In the genomic region with DNA sequence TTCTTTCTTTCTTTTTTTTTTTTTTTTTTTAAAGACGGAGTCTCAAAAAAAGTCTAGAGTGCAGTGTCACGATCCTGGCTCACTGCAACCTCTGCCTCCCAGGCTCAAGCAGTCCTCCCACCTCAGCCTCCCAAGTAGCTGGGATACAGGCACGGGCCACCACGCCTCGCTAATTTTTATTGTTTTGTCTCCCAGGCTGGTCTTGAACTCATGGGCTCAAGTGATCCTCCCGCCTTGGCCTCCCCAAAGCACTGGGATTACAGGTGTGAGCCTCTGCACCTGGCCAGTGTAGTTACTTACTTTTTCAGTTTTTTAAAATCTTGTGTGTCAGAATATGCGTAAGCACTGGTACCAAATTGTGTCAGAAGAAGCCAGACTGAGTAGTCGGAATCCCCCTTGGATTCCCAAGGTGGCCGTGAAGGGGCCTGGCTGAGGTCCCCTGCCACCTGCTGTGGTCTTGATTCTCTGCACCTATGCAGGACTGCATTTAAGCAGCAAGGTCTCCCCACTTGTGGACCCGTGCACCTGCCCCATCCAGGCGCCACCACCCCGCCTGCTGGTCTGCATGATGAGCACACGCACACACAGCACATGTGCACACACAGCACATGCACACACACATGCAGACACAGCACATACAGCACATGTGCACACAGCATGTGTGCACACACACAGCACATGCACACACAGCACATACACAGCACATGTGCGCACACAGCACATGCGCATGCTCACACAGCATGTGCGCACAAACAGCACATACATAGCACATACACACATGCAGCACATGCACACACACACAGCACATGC, we compare ENCODE assay signal across 1 cellular context.
TF ChIP-seq lines count a peak whose summit lies in the region.

No MANE protein-coding gene starts in this region.

TF ChIP-seq in GM12878, 131 proteins besides CTCF, POLR2A, EP300 and RAD21 (continued from another document and continues in another):
- TF ChIP-seq, protein P1, sequence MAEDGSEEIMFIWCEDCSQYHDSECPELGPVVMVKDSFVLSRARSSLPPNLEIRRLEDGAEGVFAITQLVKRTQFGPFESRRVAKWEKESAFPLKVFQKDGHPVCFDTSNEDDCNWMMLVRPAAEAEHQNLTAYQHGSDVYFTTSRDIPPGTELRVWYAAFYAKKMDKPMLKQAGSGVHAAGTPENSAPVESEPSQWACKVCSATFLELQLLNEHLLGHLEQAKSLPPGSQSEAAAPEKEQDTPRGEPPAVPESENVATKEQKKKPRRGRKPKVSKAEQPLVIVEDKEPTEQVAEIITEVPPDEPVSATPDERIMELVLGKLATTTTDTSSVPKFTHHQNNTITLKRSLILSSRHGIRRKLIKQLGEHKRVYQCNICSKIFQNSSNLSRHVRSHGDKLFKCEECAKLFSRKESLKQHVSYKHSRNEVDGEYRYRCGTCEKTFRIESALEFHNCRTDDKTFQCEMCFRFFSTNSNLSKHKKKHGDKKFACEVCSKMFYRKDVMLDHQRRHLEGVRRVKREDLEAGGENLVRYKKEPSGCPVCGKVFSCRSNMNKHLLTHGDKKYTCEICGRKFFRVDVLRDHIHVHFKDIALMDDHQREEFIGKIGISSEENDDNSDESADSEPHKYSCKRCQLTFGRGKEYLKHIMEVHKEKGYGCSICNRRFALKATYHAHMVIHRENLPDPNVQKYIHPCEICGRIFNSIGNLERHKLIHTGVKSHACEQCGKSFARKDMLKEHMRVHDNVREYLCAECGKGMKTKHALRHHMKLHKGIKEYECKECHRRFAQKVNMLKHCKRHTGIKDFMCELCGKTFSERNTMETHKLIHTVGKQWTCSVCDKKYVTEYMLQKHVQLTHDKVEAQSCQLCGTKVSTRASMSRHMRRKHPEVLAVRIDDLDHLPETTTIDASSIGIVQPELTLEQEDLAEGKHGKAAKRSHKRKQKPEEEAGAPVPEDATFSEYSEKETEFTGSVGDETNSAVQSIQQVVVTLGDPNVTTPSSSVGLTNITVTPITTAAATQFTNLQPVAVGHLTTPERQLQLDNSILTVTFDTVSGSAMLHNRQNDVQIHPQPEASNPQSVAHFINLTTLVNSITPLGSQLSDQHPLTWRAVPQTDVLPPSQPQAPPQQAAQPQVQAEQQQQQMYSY (CRISPR knock-in tag; IDR thresholded peaks at IDR 0.05): no peak
- TF ChIP-seq SUZ12 (IDR thresholded peaks at IDR 0.05; ENCODE audit: unreplicated experiment) (no peak), NR2F1 (conservative IDR thresholded peaks at IDR 0.05) (no peak), NR2C2 (IDR thresholded peaks at IDR 0.05; ENCODE audit: borderline replicate concordance, control insufficient read depth, insufficient read length, low read depth) (no peak), JUNB (IDR thresholded peaks at IDR 0.05) (peak; percentile 89), YY1 (IDR thresholded peaks at IDR 0.05; ENCODE audit: low read depth, low read length) (no peak), POLR2AphosphoS5 (IDR thresholded peaks at IDR 0.05; ENCODE audit: low read length) (no peak), SUPT20H (IDR thresholded peaks at IDR 0.05; ENCODE audit: borderline replicate concordance, control insufficient read depth, low read depth, low read length) (no peak), EED (IDR thresholded peaks at IDR 0.05; ENCODE audit: low read depth) (0 out of 2 replicates have a peak, but pooled peaks have one; percentile 32), NFIC (IDR thresholded peaks at IDR 0.05; ENCODE audit: low read depth, low read length) (peak; percentile 55; the same call in 1 of the 2 replicates), HCFC1 (IDR thresholded peaks at IDR 0.05; ENCODE audit: low read length) (no peak), HDAC2 (IDR thresholded peaks at IDR 0.05) (no peak), POU2F2 (IDR thresholded peaks at IDR 0.05; ENCODE audit: borderline replicate concordance, low read depth, low read length) (no peak), ZNF207 (IDR thresholded peaks at IDR 0.05; ENCODE audit: borderline replicate concordance) (no peak), SPI1 (IDR thresholded peaks at IDR 0.05; ENCODE audit: borderline replicate concordance, insufficient read depth, low read depth, low read length) (no peak), MYC (IDR thresholded peaks at IDR 0.05; ENCODE audit: insufficient read depth, insufficient read length, insufficient replicate concordance, low read length, severe bottlenecking) (no peak), CHD2 (IDR thresholded peaks at IDR 0.05; ENCODE audit: borderline replicate concordance, low read depth, low read length) (no peak), FOXM1 (IDR thresholded peaks at IDR 0.05; ENCODE audit: low read depth, low read length) (0 out of 2 replicates have a peak, but pooled peaks have one; percentile 31), GATAD2B (conservative IDR thresholded peaks at IDR 0.05; ENCODE audit: low read depth) (no peak; the same call in 1 of the 2 replicates), MYB (IDR thresholded peaks at IDR 0.05; ENCODE audit: borderline replicate concordance, low read depth, low read length) (no peak), BCL11A (IDR thresholded peaks at IDR 0.05; ENCODE audit: low read depth, low read length) (0 out of 2 replicates have a peak, but pooled peaks have one; percentile 7), DPF2 (IDR thresholded peaks at IDR 0.05) (no peak; the same call in 1 of the 2 replicates), KDM1A (IDR thresholded peaks at IDR 0.05; ENCODE audit: borderline replicate concordance) (no peak), MXI1 (IDR thresholded peaks at IDR 0.05; ENCODE audit: low read depth, low read length) (no peak), HDAC6 (IDR thresholded peaks at IDR 0.05; ENCODE audit: unreplicated experiment) (no peak), WRNIP1 (IDR thresholded peaks at IDR 0.05; ENCODE audit: borderline replicate concordance, low read depth, low read length) (no peak), MTA3 (IDR thresholded peaks at IDR 0.05; ENCODE audit: borderline replicate concordance, low read length) (no peak), ZZZ3 (IDR thresholded peaks at IDR 0.05; ENCODE audit: control insufficient read depth, insufficient read length, low read depth) (no peak)
- TF ChIP-seq, protein P2, sequence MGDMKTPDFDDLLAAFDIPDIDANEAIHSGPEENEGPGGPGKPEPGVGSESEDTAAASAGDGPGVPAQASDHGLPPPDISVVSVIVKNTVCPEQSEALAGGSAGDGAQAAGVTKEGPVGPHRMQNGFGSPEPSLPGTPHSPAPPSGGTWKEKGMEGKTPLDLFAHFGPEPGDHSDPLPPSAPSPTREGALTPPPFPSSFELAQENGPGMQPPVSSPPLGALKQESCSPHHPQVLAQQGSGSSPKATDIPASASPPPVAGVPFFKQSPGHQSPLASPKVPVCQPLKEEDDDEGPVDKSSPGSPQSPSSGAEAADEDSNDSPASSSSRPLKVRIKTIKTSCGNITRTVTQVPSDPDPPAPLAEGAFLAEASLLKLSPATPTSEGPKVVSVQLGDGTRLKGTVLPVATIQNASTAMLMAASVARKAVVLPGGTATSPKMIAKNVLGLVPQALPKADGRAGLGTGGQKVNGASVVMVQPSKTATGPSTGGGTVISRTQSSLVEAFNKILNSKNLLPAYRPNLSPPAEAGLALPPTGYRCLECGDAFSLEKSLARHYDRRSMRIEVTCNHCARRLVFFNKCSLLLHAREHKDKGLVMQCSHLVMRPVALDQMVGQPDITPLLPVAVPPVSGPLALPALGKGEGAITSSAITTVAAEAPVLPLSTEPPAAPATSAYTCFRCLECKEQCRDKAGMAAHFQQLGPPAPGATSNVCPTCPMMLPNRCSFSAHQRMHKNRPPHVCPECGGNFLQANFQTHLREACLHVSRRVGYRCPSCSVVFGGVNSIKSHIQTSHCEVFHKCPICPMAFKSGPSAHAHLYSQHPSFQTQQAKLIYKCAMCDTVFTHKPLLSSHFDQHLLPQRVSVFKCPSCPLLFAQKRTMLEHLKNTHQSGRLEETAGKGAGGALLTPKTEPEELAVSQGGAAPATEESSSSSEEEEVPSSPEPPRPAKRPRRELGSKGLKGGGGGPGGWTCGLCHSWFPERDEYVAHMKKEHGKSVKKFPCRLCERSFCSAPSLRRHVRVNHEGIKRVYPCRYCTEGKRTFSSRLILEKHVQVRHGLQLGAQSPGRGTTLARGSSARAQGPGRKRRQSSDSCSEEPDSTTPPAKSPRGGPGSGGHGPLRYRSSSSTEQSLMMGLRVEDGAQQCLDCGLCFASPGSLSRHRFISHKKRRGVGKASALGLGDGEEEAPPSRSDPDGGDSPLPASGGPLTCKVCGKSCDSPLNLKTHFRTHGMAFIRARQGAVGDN (IDR thresholded peaks at IDR 0.05): no peak
- TF ChIP-seq, protein P3, sequence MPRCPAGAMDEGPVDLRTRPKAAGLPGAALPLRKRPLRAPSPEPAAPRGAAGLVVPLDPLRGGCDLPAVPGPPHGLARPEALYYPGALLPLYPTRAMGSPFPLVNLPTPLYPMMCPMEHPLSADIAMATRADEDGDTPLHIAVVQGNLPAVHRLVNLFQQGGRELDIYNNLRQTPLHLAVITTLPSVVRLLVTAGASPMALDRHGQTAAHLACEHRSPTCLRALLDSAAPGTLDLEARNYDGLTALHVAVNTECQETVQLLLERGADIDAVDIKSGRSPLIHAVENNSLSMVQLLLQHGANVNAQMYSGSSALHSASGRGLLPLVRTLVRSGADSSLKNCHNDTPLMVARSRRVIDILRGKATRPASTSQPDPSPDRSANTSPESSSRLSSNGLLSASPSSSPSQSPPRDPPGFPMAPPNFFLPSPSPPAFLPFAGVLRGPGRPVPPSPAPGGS (IDR thresholded peaks at IDR 0.05; ENCODE audit: borderline replicate concordance, insufficient read depth, low read depth, low read length, poor library complexity, severe bottlenecking): peak; percentile 43
- TF ChIP-seq, protein P4, sequence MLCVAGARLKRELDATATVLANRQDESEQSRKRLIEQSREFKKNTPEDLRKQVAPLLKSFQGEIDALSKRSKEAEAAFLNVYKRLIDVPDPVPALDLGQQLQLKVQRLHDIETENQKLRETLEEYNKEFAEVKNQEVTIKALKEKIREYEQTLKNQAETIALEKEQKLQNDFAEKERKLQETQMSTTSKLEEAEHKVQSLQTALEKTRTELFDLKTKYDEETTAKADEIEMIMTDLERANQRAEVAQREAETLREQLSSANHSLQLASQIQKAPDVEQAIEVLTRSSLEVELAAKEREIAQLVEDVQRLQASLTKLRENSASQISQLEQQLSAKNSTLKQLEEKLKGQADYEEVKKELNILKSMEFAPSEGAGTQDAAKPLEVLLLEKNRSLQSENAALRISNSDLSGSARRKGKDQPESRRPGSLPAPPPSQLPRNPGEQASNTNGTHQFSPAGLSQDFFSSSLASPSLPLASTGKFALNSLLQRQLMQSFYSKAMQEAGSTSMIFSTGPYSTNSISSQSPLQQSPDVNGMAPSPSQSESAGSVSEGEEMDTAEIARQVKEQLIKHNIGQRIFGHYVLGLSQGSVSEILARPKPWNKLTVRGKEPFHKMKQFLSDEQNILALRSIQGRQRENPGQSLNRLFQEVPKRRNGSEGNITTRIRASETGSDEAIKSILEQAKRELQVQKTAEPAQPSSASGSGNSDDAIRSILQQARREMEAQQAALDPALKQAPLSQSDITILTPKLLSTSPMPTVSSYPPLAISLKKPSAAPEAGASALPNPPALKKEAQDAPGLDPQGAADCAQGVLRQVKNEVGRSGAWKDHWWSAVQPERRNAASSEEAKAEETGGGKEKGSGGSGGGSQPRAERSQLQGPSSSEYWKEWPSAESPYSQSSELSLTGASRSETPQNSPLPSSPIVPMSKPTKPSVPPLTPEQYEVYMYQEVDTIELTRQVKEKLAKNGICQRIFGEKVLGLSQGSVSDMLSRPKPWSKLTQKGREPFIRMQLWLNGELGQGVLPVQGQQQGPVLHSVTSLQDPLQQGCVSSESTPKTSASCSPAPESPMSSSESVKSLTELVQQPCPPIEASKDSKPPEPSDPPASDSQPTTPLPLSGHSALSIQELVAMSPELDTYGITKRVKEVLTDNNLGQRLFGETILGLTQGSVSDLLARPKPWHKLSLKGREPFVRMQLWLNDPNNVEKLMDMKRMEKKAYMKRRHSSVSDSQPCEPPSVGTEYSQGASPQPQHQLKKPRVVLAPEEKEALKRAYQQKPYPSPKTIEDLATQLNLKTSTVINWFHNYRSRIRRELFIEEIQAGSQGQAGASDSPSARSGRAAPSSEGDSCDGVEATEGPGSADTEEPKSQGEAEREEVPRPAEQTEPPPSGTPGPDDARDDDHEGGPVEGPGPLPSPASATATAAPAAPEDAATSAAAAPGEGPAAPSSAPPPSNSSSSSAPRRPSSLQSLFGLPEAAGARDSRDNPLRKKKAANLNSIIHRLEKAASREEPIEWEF (IDR thresholded peaks at IDR 0.05; ENCODE audit: insufficient replicate concordance, low read depth, low read length): no peak
- TF ChIP-seq, protein P5, sequence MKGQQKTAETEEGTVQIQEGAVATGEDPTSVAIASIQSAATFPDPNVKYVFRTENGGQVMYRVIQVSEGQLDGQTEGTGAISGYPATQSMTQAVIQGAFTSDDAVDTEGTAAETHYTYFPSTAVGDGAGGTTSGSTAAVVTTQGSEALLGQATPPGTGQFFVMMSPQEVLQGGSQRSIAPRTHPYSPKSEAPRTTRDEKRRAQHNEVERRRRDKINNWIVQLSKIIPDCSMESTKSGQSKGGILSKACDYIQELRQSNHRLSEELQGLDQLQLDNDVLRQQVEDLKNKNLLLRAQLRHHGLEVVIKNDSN (IDR thresholded peaks at IDR 0.05; ENCODE audit: borderline replicate concordance, extremely low read length, insufficient read depth, low read depth, low read length): no peak
- TF ChIP-seq, protein P6, sequence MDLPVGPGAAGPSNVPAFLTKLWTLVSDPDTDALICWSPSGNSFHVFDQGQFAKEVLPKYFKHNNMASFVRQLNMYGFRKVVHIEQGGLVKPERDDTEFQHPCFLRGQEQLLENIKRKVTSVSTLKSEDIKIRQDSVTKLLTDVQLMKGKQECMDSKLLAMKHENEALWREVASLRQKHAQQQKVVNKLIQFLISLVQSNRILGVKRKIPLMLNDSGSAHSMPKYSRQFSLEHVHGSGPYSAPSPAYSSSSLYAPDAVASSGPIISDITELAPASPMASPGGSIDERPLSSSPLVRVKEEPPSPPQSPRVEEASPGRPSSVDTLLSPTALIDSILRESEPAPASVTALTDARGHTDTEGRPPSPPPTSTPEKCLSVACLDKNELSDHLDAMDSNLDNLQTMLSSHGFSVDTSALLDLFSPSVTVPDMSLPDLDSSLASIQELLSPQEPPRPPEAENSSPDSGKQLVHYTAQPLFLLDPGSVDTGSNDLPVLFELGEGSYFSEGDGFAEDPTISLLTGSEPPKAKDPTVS (IDR thresholded peaks at IDR 0.05; ENCODE audit: low read depth, low read length): no peak
- TF ChIP-seq, protein P7, sequence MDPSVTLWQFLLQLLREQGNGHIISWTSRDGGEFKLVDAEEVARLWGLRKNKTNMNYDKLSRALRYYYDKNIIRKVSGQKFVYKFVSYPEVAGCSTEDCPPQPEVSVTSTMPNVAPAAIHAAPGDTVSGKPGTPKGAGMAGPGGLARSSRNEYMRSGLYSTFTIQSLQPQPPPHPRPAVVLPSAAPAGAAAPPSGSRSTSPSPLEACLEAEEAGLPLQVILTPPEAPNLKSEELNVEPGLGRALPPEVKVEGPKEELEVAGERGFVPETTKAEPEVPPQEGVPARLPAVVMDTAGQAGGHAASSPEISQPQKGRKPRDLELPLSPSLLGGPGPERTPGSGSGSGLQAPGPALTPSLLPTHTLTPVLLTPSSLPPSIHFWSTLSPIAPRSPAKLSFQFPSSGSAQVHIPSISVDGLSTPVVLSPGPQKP (IDR thresholded peaks at IDR 0.05; ENCODE audit: low read depth, low read length): no peak
- TF ChIP-seq, protein P8, sequence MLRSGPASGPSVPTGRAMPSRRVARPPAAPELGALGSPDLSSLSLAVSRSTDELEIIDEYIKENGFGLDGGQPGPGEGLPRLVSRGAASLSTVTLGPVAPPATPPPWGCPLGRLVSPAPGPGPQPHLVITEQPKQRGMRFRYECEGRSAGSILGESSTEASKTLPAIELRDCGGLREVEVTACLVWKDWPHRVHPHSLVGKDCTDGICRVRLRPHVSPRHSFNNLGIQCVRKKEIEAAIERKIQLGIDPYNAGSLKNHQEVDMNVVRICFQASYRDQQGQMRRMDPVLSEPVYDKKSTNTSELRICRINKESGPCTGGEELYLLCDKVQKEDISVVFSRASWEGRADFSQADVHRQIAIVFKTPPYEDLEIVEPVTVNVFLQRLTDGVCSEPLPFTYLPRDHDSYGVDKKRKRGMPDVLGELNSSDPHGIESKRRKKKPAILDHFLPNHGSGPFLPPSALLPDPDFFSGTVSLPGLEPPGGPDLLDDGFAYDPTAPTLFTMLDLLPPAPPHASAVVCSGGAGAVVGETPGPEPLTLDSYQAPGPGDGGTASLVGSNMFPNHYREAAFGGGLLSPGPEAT (IDR thresholded peaks at IDR 0.05; ENCODE audit: low read depth): peak; percentile 49; the same call in 1 of the 2 replicates
